ENCODE assay signal across 13 cellular contexts in the genomic region with DNA sequence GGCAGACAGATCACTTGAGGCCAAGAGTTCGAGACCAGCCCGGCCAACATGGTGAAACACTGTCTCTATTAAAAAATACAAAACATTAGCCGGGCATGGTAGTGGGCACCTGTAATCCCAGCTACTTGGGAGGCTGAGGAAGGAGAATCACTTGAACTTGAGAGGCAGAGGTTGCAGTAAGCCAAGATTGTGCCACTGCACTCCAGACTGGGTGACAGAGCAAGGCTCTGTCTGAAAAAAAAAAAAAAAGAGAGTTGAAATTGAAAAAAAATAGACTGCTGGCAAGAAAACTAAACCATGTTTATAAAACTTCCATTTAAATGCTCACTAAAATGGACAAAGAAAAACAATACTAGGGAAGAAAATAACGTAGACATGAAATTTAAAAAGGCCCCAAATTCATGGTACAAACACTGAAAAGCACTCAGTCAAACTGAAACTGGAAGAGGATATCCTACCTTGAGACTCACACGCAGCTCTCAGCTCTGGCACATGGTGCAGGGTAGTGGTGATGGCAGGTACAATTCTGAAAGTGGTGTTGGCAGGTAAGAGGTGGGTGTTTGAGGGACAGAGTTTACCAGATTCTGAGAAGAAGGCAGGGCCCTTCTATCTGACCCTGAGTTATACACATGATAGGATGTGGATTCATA. TPM values are rescaled to one million over a fixed set of nuclear protein-coding genes. Genes with fewer than 3 reads are reported as not detected.
DNase-seq lines count a peak whose midpoint lies in the region; ATAC-seq and TF ChIP-seq lines count a peak whose summit lies in the region.
"Had no signal": no experiment of that assay in that cellular context is flagged by ENCODE, and none has a peak within 500 bp of the region (broad histone marks: within the 10 kb centered on the region; RNA-seq: fewer than 3 reads in every experiment).

No MANE protein-coding gene starts in this region.

- peak overlapping the region; percentile 59 to 92 (median 81) for H3K27ac Mint-ChIP-seq in naive thymus-derived CD4-positive, alpha-beta T cell

- TF ChIP-seq CTCF in GM10266 (IDR thresholded peaks at IDR 0.05; ENCODE audit: control insufficient read depth, insufficient read depth, low read depth, missing control alignments): no peak

- H3K4me1 ChIP-seq in naive thymus-derived CD4-positive, alpha-beta T cell (ENCODE audit: control insufficient read depth in 2 of 2, insufficient read depth in 2 of 2, low read length in 2 of 2): no peaks in the 10 kb centered on the region
- H3K4me1 ChIP-seq: Peyer's patch, suprapubic skin had no signal

- ATAC-seq in GM21786 (IDR thresholded peaks at IDR 0.05; ENCODE audit: unreplicated experiment): peak; percentile 53
- ATAC-seq in naive thymus-derived CD4-positive, alpha-beta T cell: peak; percentile 63
- ATAC-seq in left ventricle myocardium superior: no peak

- H3K4me3 Mint-ChIP-seq in naive thymus-derived CD4-positive, alpha-beta T cell: peak overlapping the region in 8 of 10 donors; percentile 16 to 59 (median 36)

- intact Hi-C loops in naive thymus-derived CD4-positive, alpha-beta T cell (cut with micrococcal nuclease): loop anchor here in 1 of 2 donors (1.0 to 2.0 kb wide), 2 partner anchors 18 to 36 kb away; a partner anchor contains a TSS
- intact Hi-C loops in left ventricle myocardium superior (cut with micrococcal nuclease): no loop called here

- H3K27me3 Mint-ChIP-seq in naive thymus-derived CD4-positive, alpha-beta T cell: no peaks in the 10 kb centered on the region

- H3K27ac ChIP-seq in naive thymus-derived CD4-positive, alpha-beta T cell (ENCODE audit: low read depth, low read length): no peak overlapping the region
- H3K27ac ChIP-seq: C4-2B, Peyer's patch, suprapubic skin had no signal

- peak; percentile 61 for DNase-seq in GM10266 (ENCODE audit: extremely low spot score)
- peak; percentile 46 to 56 for DNase-seq in activated CD4-positive, alpha-beta T cell treated with anti-CD3 and anti-CD28 coated beads, Interleukin-2, amount 50 U/mL, for 48 hours
- peak in 3 of 9 donors; percentile 13 to 35 (median 14) for DNase-seq in naive thymus-derived CD4-positive, alpha-beta T cell
- no peak for DNase-seq in dedifferentiated amniotic fluid mesenchymal stem cell (ENCODE audit: extremely low spot score)
- DNase-seq in left ventricle myocardium superior: no peak
- DNase-seq in GOT3 (lab: John Stamatoyannopoulos, UW): no peak
- DNase-seq in NCI-H1105 (lab: John Stamatoyannopoulos, UW): no peak
- DNase-seq: dermis blood vessel endothelial cell had no signal

- H3K9me3 Mint-ChIP-seq in naive thymus-derived CD4-positive, alpha-beta T cell: no peaks in the 10 kb centered on the region

- no peak overlapping the region for H3K4me3 ChIP-seq in naive thymus-derived CD4-positive, alpha-beta T cell (ENCODE audit: low read length)
- H3K4me3 ChIP-seq: Peyer's patch, suprapubic skin had no signal

- H3K9me3 ChIP-seq in naive thymus-derived CD4-positive, alpha-beta T cell (ENCODE audit: control insufficient read depth in 2 of 3, low read length in 3 of 3): no peaks in the 10 kb centered on the region
- H3K9me3 ChIP-seq: Peyer's patch, suprapubic skin had no signal

- peaks cover 4 to 22% (median 7%) of the 10 kb centered on the region in 7 donors for H3K4me1 Mint-ChIP-seq in naive thymus-derived CD4-positive, alpha-beta T cell

- no peaks in the 10 kb centered on the region for H3K27me3 ChIP-seq in naive thymus-derived CD4-positive, alpha-beta T cell (ENCODE audit: control insufficient read depth in 2 of 2, insufficient read depth in 2 of 2, low read length in 2 of 2)
- H3K27me3 ChIP-seq: Peyer's patch, suprapubic skin had no signal

- peaks cover 13 to 35% (median 25%) of the 10 kb centered on the region in 5 donors for H3K36me3 Mint-ChIP-seq in naive thymus-derived CD4-positive, alpha-beta T cell

- peaks cover 0 to 28% (median 4%) of the 10 kb centered on the region in 3 experiments for H3K36me3 ChIP-seq in naive thymus-derived CD4-positive, alpha-beta T cell (ENCODE audit: control insufficient read depth in 2 of 3, insufficient read depth in 3 of 3, low read length in 3 of 3)

- CTCF ChIA-PET in naive thymus-derived CD4-positive, alpha-beta T cell (lab: Charles Lee): no interaction called here

- POLR2A ChIA-PET in naive thymus-derived CD4-positive, alpha-beta T cell (lab: Charles Lee): interaction anchor here (1.6 kb wide), 1 partner anchor 11 kb away, joined by 4 read pairs; no protein-coding TSS in a partner anchor

RNA-seq across cellular contexts. Expression of a gene that starts 19.3 kb away (rescaled TPM):
- 10 to 100 TPM; 29.0 to 50.5 (median 33.6) TPM for total RNA-seq in naive thymus-derived CD4-positive, alpha-beta T cell
- 10 to 100 TPM; 10.4 to 16.7 TPM for polyA plus RNA-seq in naive thymus-derived CD4-positive, alpha-beta T cell
- total RNA-seq in left ventricle myocardium superior: 10.8 TPM

RNA-seq across cellular contexts. Expression of a gene that starts 19.5 kb away (rescaled TPM):
- 100 to 1,000 TPM in 3 of 5 experiments, 10 to 100 TPM in 2; 71.4 to 216 (median 103) TPM for total RNA-seq in naive thymus-derived CD4-positive, alpha-beta T cell
- 100 to 1,000 TPM; 227 to 235 TPM for polyA plus RNA-seq in naive thymus-derived CD4-positive, alpha-beta T cell
- total RNA-seq in left ventricle myocardium superior: 107 TPM

RNA-seq across cellular contexts. Expression of a gene that starts 21.6 kb away (rescaled TPM):
- 10 to 100 TPM in 4 of 5 experiments, 1 to 10 TPM in 1; 9.4 to 18.0 (median 17.5) TPM for total RNA-seq in naive thymus-derived CD4-positive, alpha-beta T cell
- polyA plus RNA-seq in naive thymus-derived CD4-positive, alpha-beta T cell: under 1 TPM; 0.10 to 0.25 TPM
- total RNA-seq in left ventricle myocardium superior: 0.52 TPM

RNA-seq across cellular contexts. Expression of a gene that starts 35.2 kb away (rescaled TPM):
- 1 to 10 TPM; 2.6 to 8.2 (median 5.5) TPM for total RNA-seq in naive thymus-derived CD4-positive, alpha-beta T cell
- polyA plus RNA-seq in naive thymus-derived CD4-positive, alpha-beta T cell: 1 to 10 TPM; 3.2 to 4.9 TPM
- 1.1 TPM for total RNA-seq in left ventricle myocardium superior

RNA-seq across cellular contexts. Expression of a gene that starts 51.1 kb away (rescaled TPM):
- under 1 TPM in 3 of 5 experiments, not detected in 2; 0.07 to 0.32 (median 0.20) TPM for total RNA-seq in naive thymus-derived CD4-positive, alpha-beta T cell
- polyA plus RNA-seq in naive thymus-derived CD4-positive, alpha-beta T cell: under 1 TPM in 1 of 2 donors, not detected in 1; 0.98 TPM
- not detected for total RNA-seq in left ventricle myocardium superior
- total RNA-seq: dermis blood vessel endothelial cell, Peyer's patch, posterior vena cava, suprapubic skin had no signal

Comparison
In these comparisons a context has a peak if more than half of its experiments do, and no peak if none do; other contexts are left out.
1. DNase-seq: peak in GM10266 (single experiment) and activated CD4-positive, alpha-beta T cell treated with anti-CD3 and anti-CD28 coated beads, Interleukin-2, amount 50 U/mL, for 48 hours (2 of 2); none in dedifferentiated amniotic fluid mesenchymal stem cell (single experiment), left ventricle myocardium superior (single experiment), GOT3 (single experiment) and NCI-H1105 (single experiment).